ENCODE assay signal across 3 cellular contexts in genomic region chr7:97130417-97131139, GRCh38.
A peak's percentile ranks its signal among the peaks of the same experiment; 100 is the strongest.
TF ChIP-seq lines count a peak whose summit lies in the region.

No MANE protein-coding gene starts in this region.

TF ChIP-seq in SK-N-SH treated with all-trans-retinoic acid at 6 μM for 48 hours, 23 proteins besides CTCF, POLR2A, EP300 and RAD21:
- no peak for TF ChIP-seq ZFP30 (CRISPR knock-in tag; IDR thresholded peaks at IDR 0.05)
- TF ChIP-seq ESRRG (CRISPR knock-in tag; IDR thresholded peaks at IDR 0.05), result no peak
- TF ChIP-seq CSDC2 (CRISPR knock-in tag; IDR thresholded peaks at IDR 0.05), result no peak
- no peak for TF ChIP-seq OSR1 (CRISPR knock-in tag; IDR thresholded peaks at IDR 0.05)
- no peak for TF ChIP-seq ZNF8 (CRISPR knock-in tag; IDR thresholded peaks at IDR 0.05)
- no peak for TF ChIP-seq BACH2 (CRISPR knock-in tag; IDR thresholded peaks at IDR 0.05; ENCODE audit: borderline replicate concordance)
- no peak for TF ChIP-seq TSHZ2 (CRISPR knock-in tag; IDR thresholded peaks at IDR 0.05)
- TF ChIP-seq ZC3H10 (CRISPR knock-in tag; IDR thresholded peaks at IDR 0.05), result no peak
- TF ChIP-seq PATZ1 (CRISPR knock-in tag; IDR thresholded peaks at IDR 0.05; ENCODE audit: borderline replicate concordance), result no peak
- TF ChIP-seq SNAI2 (CRISPR knock-in tag; IDR thresholded peaks at IDR 0.05), result no peak
- TF ChIP-seq GLIS3 (CRISPR knock-in tag; IDR thresholded peaks at IDR 0.05), result no peak
- no peak for TF ChIP-seq TOX (CRISPR knock-in tag; IDR thresholded peaks at IDR 0.05; ENCODE audit: borderline replicate concordance)
- no peak for TF ChIP-seq ARNTL (CRISPR knock-in tag; IDR thresholded peaks at IDR 0.05; ENCODE audit: borderline replicate concordance, low read depth)
- TF ChIP-seq CSRNP3 (CRISPR knock-in tag; IDR thresholded peaks at IDR 0.05), result no peak

TF ChIP-seq in SK-N-SH, 30 proteins besides CTCF, POLR2A, EP300 and RAD21:
- TF ChIP-seq NRF1 (IDR thresholded peaks at IDR 0.05; ENCODE audit: low read depth, low read length), result no peak
- no peak for TF ChIP-seq TEAD4 (IDR thresholded peaks at IDR 0.05; ENCODE audit: borderline replicate concordance, insufficient read depth)
- TF ChIP-seq NFIC (IDR thresholded peaks at IDR 0.05; ENCODE audit: borderline replicate concordance), result no peak
- TF ChIP-seq MEF2A (IDR thresholded peaks at IDR 0.05; ENCODE audit: borderline replicate concordance, low read depth), result no peak
- TF ChIP-seq ZBTB33 (IDR thresholded peaks at IDR 0.05; ENCODE audit: borderline replicate concordance, low read depth), result no peak
- no peak for TF ChIP-seq JUND (IDR thresholded peaks at IDR 0.05)
- no peak for TF ChIP-seq MXI1 (IDR thresholded peaks at IDR 0.05; ENCODE audit: low read depth, low read length)
- TF ChIP-seq FOXJ3 (CRISPR knock-in tag; IDR thresholded peaks at IDR 0.05), result no peak
- no peak for TF ChIP-seq YY1 (IDR thresholded peaks at IDR 0.05; ENCODE audit: low read depth)
- TF ChIP-seq TCF12 (IDR thresholded peaks at IDR 0.05), result no peak
- TF ChIP-seq MAX (IDR thresholded peaks at IDR 0.05; ENCODE audit: low read depth), result no peak
- TF ChIP-seq RXRA (IDR thresholded peaks at IDR 0.05; ENCODE audit: borderline replicate concordance, low read depth), result no peak
- no peak for TF ChIP-seq IRF3 (IDR thresholded peaks at IDR 0.05; ENCODE audit: low read depth, low read length)

TF ChIP-seq in K562, 482 proteins besides CTCF, POLR2A, EP300 and RAD21 (continues in another document):
- TF ChIP-seq ZC3H11A (IDR thresholded peaks at IDR 0.05; ENCODE audit: low read depth, low read length), result no peak
- TF ChIP-seq MAZ (CRISPR knock-in tag; conservative IDR thresholded peaks at IDR 0.05 in 1 of 2, IDR thresholded peaks at IDR 0.05 in 1 of 2), result no peak
- no peak for TF ChIP-seq XRCC4 (IDR thresholded peaks at IDR 0.05; ENCODE audit: extremely low read depth, insufficient read depth, insufficient read length)
- no peak for TF ChIP-seq BCOR (IDR thresholded peaks at IDR 0.05)
- TF ChIP-seq CREBBP (IDR thresholded peaks at IDR 0.05; ENCODE audit: low read depth, low read length), result no peak
- no peak for TF ChIP-seq MLLT1 (IDR thresholded peaks at IDR 0.05)
- TF ChIP-seq ILK (tag; IDR thresholded peaks at IDR 0.05; ENCODE audit: borderline replicate concordance, low read depth), result no peak
- TF ChIP-seq CAMTA2 (CRISPR knock-in tag; conservative IDR thresholded peaks at IDR 0.05), result no peak
- TF ChIP-seq NKRF (IDR thresholded peaks at IDR 0.05; ENCODE audit: borderline replicate concordance), result no peak
- TF ChIP-seq ZNF217 (CRISPR knock-in tag; IDR thresholded peaks at IDR 0.05), result no peak
- TF ChIP-seq MCM5 (IDR thresholded peaks at IDR 0.05; ENCODE audit: low read depth), result no peak
- TF ChIP-seq ETV5 (CRISPR knock-in tag; IDR thresholded peaks at IDR 0.05; ENCODE audit: low read depth), result peak; percentile 71
- peak; percentile 92 for TF ChIP-seq USF2 (CRISPR knock-in tag; IDR thresholded peaks at IDR 0.05)
- 0 out of 2 replicates have a peak, but pooled peaks have one; percentile 34 for TF ChIP-seq GABPA (tag; conservative IDR thresholded peaks at IDR 0.05; ENCODE audit: low read depth)
- no peak for TF ChIP-seq KLF10 (CRISPR knock-in tag; IDR thresholded peaks at IDR 0.05)
- TF ChIP-seq TEAD1 (CRISPR knock-in tag; IDR thresholded peaks at IDR 0.05), result no peak
- no peak for TF ChIP-seq HNRNPLL (IDR thresholded peaks at IDR 0.05; ENCODE audit: low read depth, low read length, poor library complexity, severe bottlenecking)
- TF ChIP-seq ZBTB5 (IDR thresholded peaks at IDR 0.05), result 0 out of 2 replicates have a peak, but pooled peaks have one; percentile 50
- TF ChIP-seq JUN (IDR thresholded peaks at IDR 0.05; ENCODE audit: borderline replicate concordance, low read depth, low read length), result no peak
- no peak for TF ChIP-seq JUN (CRISPR knock-in tag; IDR thresholded peaks at IDR 0.05; ENCODE audit: borderline replicate concordance)
- no peak for TF ChIP-seq ZNF280A (IDR thresholded peaks at IDR 0.05; ENCODE audit: low read depth, partially characterized antibody)
- TF ChIP-seq DDX20 (tag; IDR thresholded peaks at IDR 0.05; ENCODE audit: low read depth), result no peak
- no peak for TF ChIP-seq SIN3B (IDR thresholded peaks at IDR 0.05; ENCODE audit: low read depth)
- no peak for TF ChIP-seq CREB5 (CRISPR knock-in tag; IDR thresholded peaks at IDR 0.05)
- TF ChIP-seq ATF6 (CRISPR knock-in tag; IDR thresholded peaks at IDR 0.05), result no peak
- TF ChIP-seq POLR3G (IDR thresholded peaks at IDR 0.05; ENCODE audit: extremely low read depth, insufficient read length, insufficient replicate concordance), result no peak
- TF ChIP-seq U2AF1 (optimal IDR thresholded peaks at IDR 0.05; ENCODE audit: low read depth, low read length), result no peak
- TF ChIP-seq MNT (conservative IDR thresholded peaks at IDR 0.05), result peak; percentile 44 to 59; a peak in 3 of 4 replicates
- TF ChIP-seq GTF2E2 (tag; IDR thresholded peaks at IDR 0.05), result no peak
- TF ChIP-seq FOXK2 (conservative IDR thresholded peaks at IDR 0.05 in 1 of 2, IDR thresholded peaks at IDR 0.05 in 1 of 2; ENCODE audit: low read depth in 2 of 2), result no peak
- TF ChIP-seq ZNF274 (IDR thresholded peaks at IDR 0.05; ENCODE audit: borderline replicate concordance, low read depth, low read length), result no peak
- TF ChIP-seq ZBTB12 (CRISPR knock-in tag; IDR thresholded peaks at IDR 0.05), result no peak
- TF ChIP-seq KLF13 (tag; IDR thresholded peaks at IDR 0.05; ENCODE audit: borderline replicate concordance, low read depth), result 0 out of 2 replicates have a peak, but pooled peaks have one; percentile 12
- TF ChIP-seq THRAP3 (IDR thresholded peaks at IDR 0.05; ENCODE audit: borderline replicate concordance), result no peak
- TF ChIP-seq ZNF280B (CRISPR knock-in tag; IDR thresholded peaks at IDR 0.05), result no peak
- no peak for TF ChIP-seq HMG20A (CRISPR knock-in tag; conservative IDR thresholded peaks at IDR 0.05)
- TF ChIP-seq OTX1 (CRISPR knock-in tag; IDR thresholded peaks at IDR 0.05), result no peak
